ENCODE assay signal across 8 cellular contexts in the genomic region with DNA sequence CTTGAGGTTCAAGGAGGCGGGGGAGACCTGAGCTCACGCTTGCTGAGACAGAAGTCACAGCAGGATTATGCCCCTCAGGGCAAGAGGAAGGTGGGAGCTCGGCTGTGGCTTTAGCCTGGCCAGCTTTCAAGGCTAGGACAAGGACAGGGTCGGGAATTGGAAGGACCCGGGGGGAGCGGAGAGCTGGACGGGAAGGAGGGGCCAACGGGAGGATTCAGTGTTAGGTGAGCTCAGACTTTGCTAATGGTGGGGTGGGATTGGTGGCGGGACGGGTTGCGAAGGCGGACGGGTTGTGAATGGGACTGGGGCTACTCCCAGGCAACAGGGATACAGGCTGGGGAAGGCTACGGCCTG. TPM values are rescaled to one million over a fixed set of nuclear protein-coding genes. Genes with fewer than 3 reads are reported as not detected.
DNase-seq lines count a peak whose midpoint lies in the region; ATAC-seq and TF ChIP-seq lines count a peak whose summit lies in the region.

No MANE protein-coding gene starts in this region.

- H3K27ac ChIP-seq in heart left ventricle (peak overlapping the region in 9 of 12 donors; percentile 6 to 95 (median 91)), lung (ENCODE audit: low read depth in 1 of 2, low read length in 1 of 2) (peak overlapping the region; percentile 72 to 86), urinary bladder (ENCODE audit: low read depth) (peak overlapping the region; percentile 52)

- intact Hi-C loops in heart left ventricle (cut with DNase I) (loop anchor here in 2 of 10 donors (1.0 to 10.0 kb wide), 2 partner anchors 11 to 138 kb away; partner anchors contain the start of genes HSD17B10 (in 1 of the 2) and IQSEC2 (in 1 of the 2)), Right ventricle myocardium inferior (cut with DNase I) (no loop called here)

- H3K27me3 Mint-ChIP-seq in brain, result peaks cover 4% of the 10 kb centered on the region

- peak overlapping the region; percentile 35 to 84 (median 72) for H3K4me3 ChIP-seq in heart left ventricle
- H3K4me3 ChIP-seq in lung, result peak overlapping the region; percentile 21
- peak overlapping the region; percentile 17 for H3K4me3 ChIP-seq in urinary bladder (ENCODE audit: low read depth, low read length)

- H3K36me3 Mint-ChIP-seq in brain, result no peaks in the 10 kb centered on the region

- TF ChIP-seq CTCF in heart left ventricle (IDR thresholded peaks at IDR 0.05) (no peak), brain (conservative IDR thresholded peaks at IDR 0.05) (no peak), lung (IDR thresholded peaks at IDR 0.05; ENCODE audit: control extremely low read depth, extremely low read depth) (no peak)

- no peaks in the 10 kb centered on the region for H3K36me3 ChIP-seq in heart left ventricle
- no peaks in the 10 kb centered on the region for H3K36me3 ChIP-seq in lung (ENCODE audit: control insufficient read depth in 2 of 2, insufficient read depth in 2 of 2, low read length in 2 of 2)
- no peaks in the 10 kb centered on the region for H3K36me3 ChIP-seq in urinary bladder (ENCODE audit: insufficient read depth)

- H3K27me3 ChIP-seq in heart left ventricle (no peaks in the 10 kb centered on the region), lung (ENCODE audit: control insufficient read depth, insufficient read depth) (no peaks in the 10 kb centered on the region)

- peaks cover 19% of the 10 kb centered on the region for H3K4me1 Mint-ChIP-seq in brain

- DNase-seq in heart left ventricle (no peak), Right ventricle myocardium inferior (ENCODE audit: missing footprints) (no peak), lung (ENCODE audit: low spot score) (no peak), SK-N-DZ (ENCODE audit: low spot score) (no peak)

- no peak for TF ChIP-seq POLR2A in heart left ventricle (IDR thresholded peaks at IDR 0.05)

- peaks cover 0 to 8% (median 2%) of the 10 kb centered on the region in 5 experiments for H3K9me3 Mint-ChIP-seq in brain

- H3K9me3 ChIP-seq in heart left ventricle (no peaks in the 10 kb centered on the region), lung (ENCODE audit: control insufficient read depth in 2 of 2, insufficient read depth in 1 of 2, low read length in 1 of 2) (no peaks in the 10 kb centered on the region)

- H3K4me1 ChIP-seq in heart left ventricle (peaks cover 0 to 23% (median 10%) of the 10 kb centered on the region in 12 donors), lung (ENCODE audit: control insufficient read depth in 2 of 2, insufficient read depth in 2 of 2, low read length in 2 of 2) (peaks cover 0 to 3% of the 10 kb centered on the region in 2 donors), urinary bladder (ENCODE audit: insufficient read depth) (peaks cover 2% of the 10 kb centered on the region)

- ATAC-seq in heart left ventricle (no peak), Right ventricle myocardium inferior (no peak), lung (ENCODE audit: insufficient read depth, low FRiP score) (no peak), GM18867 (IDR thresholded peaks at IDR 0.05; ENCODE audit: unreplicated experiment) (no peak), HG03565 (IDR thresholded peaks at IDR 0.05; ENCODE audit: unreplicated experiment) (no peak)

- peak overlapping the region; percentile 94 to 100 (median 97) for H3K4me3 Mint-ChIP-seq in brain

- H3K27ac Mint-ChIP-seq in brain, result peak overlapping the region; percentile 96 to 98 (median 97)

- WGBS in heart left ventricle, 4 donors, result 2 to 10% (median 5%) methylated on average over 14 of the region's 14 CpGs
- 7 to 10% methylated on average over 11 to 14 of the region's 14 CpGs for WGBS in lung, 2 donors
- 2% methylated on average over 14 of the region's 14 CpGs for WGBS in urinary bladder

RNA-seq across cellular contexts. Expression of gene RIBC1, which starts 0.2 kb away (rescaled TPM):
- total RNA-seq in heart left ventricle (1 to 10 TPM in 2 of 9 donors, under 1 TPM in 7; 0.28 to 1.7 (median 0.63) TPM), Right ventricle myocardium inferior (0.62 TPM), lung (10 to 100 TPM; 10.9 to 12.7 TPM), urinary bladder (0.32 TPM)
- polyA plus RNA-seq in heart left ventricle (under 1 TPM; 0.50 to 0.61 TPM), brain (ENCODE audit: insufficient read depth, low read depth, low replicate concordance) (4.4 TPM), lung (1 to 10 TPM; 6.0 to 8.6 TPM), urinary bladder (1.3 TPM)
- polyA plus RNA-seq in SK-N-DZ (2014; cell fraction: cytosol; rRNA removed), result 1.5 and 1.7 TPM in 2 replicates
- polyA plus RNA-seq in SK-N-DZ (2014; cell fraction: nucleus; rRNA removed), result 1.6 TPM in 2 replicates

RNA-seq across cellular contexts. Expression of gene SMC1A, which starts 0.4 kb away (rescaled TPM):
- total RNA-seq in heart left ventricle (10 to 100 TPM; 25.3 to 64.6 (median 36.4) TPM), Right ventricle myocardium inferior (36.9 TPM), lung (10 to 100 TPM; 27.8 to 56.2 TPM), urinary bladder (15.2 TPM)
- polyA plus RNA-seq in heart left ventricle (10 to 100 TPM; 13.6 to 21.3 TPM), brain (ENCODE audit: insufficient read depth, low read depth, low replicate concordance) (98.5 TPM), lung (10 to 100 TPM; 11.2 to 17.1 TPM), urinary bladder (26.1 TPM)
- 44.9 and 46.5 TPM in 2 replicates for polyA plus RNA-seq in SK-N-DZ (2014; cell fraction: cytosol; rRNA removed)
- 35.5 and 56.8 TPM in 2 replicates for polyA plus RNA-seq in SK-N-DZ (2014; cell fraction: nucleus; rRNA removed)

RNA-seq across cellular contexts. Expression of gene HSD17B10, which starts 11.3 kb away (rescaled TPM):
- total RNA-seq in heart left ventricle (100 to 1,000 TPM in 3 of 9 donors, 10 to 100 TPM in 6; 49.7 to 118 (median 93.2) TPM), Right ventricle myocardium inferior (116 TPM), lung (100 to 1,000 TPM in 1 of 2 donors, 10 to 100 TPM in 1; 28.0 to 107 TPM), urinary bladder (28.7 TPM)
- polyA plus RNA-seq in heart left ventricle (100 to 1,000 TPM in 1 of 2 donors, 10 to 100 TPM in 1; 94.3 to 169 TPM), brain (ENCODE audit: insufficient read depth, low read depth, low replicate concordance) (180 TPM), lung (100 to 1,000 TPM in 1 of 2 donors, 10 to 100 TPM in 1; 80.2 to 118 TPM), urinary bladder (90.4 TPM)
- polyA plus RNA-seq in SK-N-DZ (2014; cell fraction: cytosol; rRNA removed), result 183 and 254 TPM in 2 replicates
- 96.7 and 126 TPM in 2 replicates for polyA plus RNA-seq in SK-N-DZ (2014; cell fraction: nucleus; rRNA removed)

Comparison
In these comparisons a context has a peak if more than half of its experiments do, and no peak if none do; other contexts are left out.
1. H3K4me3 ChIP-seq: peak in every context shown above with its lines; median percentile 72 in heart left ventricle; 21 in lung; 17 in urinary bladder.